1 cellular context compared by ENCODE assay signal in genomic region chr19:13859361-13859880, GRCh38.
A peak's percentile ranks its signal among the peaks of the same experiment; 100 is the strongest.
TF ChIP-seq lines count a peak whose summit lies in the region.

No MANE protein-coding gene starts in this region.

TF ChIP-seq in GM12878, 131 proteins besides CTCF, POLR2A, EP300 and RAD21:
- no peak for TF ChIP-seq TBL1XR1 (IDR thresholded peaks at IDR 0.05; ENCODE audit: low read depth, low read length)
- no peak for TF ChIP-seq PAX5 (IDR thresholded peaks at IDR 0.05; ENCODE audit: borderline replicate concordance, low read depth, low read length)
- TF ChIP-seq BACH1 (IDR thresholded peaks at IDR 0.05; ENCODE audit: borderline replicate concordance), result no peak
- TF ChIP-seq, protein P1, sequence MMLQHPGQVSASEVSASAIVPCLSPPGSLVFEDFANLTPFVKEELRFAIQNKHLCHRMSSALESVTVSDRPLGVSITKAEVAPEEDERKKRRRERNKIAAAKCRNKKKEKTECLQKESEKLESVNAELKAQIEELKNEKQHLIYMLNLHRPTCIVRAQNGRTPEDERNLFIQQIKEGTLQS (IDR thresholded peaks at IDR 0.05; ENCODE audit: borderline replicate concordance, extremely low read depth, low read depth, low read length), result no peak
- no peak for TF ChIP-seq ZNF622 (IDR thresholded peaks at IDR 0.05)
- no peak for TF ChIP-seq DPF2 (IDR thresholded peaks at IDR 0.05)
- TF ChIP-seq SUZ12 (IDR thresholded peaks at IDR 0.05; ENCODE audit: unreplicated experiment), result no peak
- TF ChIP-seq BHLHE40 (IDR thresholded peaks at IDR 0.05; ENCODE audit: borderline replicate concordance in 1 of 2, low read depth in 2 of 2, low read length in 1 of 2), result no peak
- TF ChIP-seq ZNF24 (IDR thresholded peaks at IDR 0.05), result peak; percentile 70; the same call in 1 of the 2 replicates
- TF ChIP-seq ETV6 (conservative IDR thresholded peaks at IDR 0.05 in 1 of 2, IDR thresholded peaks at IDR 0.05 in 1 of 2; ENCODE audit: borderline replicate concordance in 1 of 2, low read depth in 1 of 2), result no peak
- TF ChIP-seq SMARCA5 (IDR thresholded peaks at IDR 0.05), result peak; percentile 62; the same call in 1 of the 2 replicates
- TF ChIP-seq, protein P2, sequence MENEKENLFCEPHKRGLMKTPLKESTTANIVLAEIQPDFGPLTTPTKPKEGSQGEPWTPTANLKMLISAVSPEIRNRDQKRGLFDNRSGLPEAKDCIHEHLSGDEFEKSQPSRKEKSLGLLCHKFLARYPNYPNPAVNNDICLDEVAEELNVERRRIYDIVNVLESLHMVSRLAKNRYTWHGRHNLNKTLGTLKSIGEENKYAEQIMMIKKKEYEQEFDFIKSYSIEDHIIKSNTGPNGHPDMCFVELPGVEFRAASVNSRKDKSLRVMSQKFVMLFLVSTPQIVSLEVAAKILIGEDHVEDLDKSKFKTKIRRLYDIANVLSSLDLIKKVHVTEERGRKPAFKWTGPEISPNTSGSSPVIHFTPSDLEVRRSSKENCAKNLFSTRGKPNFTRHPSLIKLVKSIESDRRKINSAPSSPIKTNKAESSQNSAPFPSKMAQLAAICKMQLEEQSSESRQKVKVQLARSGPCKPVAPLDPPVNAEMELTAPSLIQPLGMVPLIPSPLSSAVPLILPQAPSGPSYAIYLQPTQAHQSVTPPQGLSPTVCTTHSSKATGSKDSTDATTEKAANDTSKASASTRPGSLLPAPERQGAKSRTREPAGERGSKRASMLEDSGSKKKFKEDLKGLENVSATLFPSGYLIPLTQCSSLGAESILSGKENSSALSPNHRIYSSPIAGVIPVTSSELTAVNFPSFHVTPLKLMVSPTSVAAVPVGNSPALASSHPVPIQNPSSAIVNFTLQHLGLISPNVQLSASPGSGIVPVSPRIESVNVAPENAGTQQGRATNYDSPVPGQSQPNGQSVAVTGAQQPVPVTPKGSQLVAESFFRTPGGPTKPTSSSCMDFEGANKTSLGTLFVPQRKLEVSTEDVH (IDR thresholded peaks at IDR 0.05; ENCODE audit: low read depth, partially characterized antibody), result no peak
- TF ChIP-seq MYC (IDR thresholded peaks at IDR 0.05; ENCODE audit: insufficient read depth, insufficient read length, insufficient replicate concordance, low read length, severe bottlenecking), result no peak
- TF ChIP-seq, protein P3, sequence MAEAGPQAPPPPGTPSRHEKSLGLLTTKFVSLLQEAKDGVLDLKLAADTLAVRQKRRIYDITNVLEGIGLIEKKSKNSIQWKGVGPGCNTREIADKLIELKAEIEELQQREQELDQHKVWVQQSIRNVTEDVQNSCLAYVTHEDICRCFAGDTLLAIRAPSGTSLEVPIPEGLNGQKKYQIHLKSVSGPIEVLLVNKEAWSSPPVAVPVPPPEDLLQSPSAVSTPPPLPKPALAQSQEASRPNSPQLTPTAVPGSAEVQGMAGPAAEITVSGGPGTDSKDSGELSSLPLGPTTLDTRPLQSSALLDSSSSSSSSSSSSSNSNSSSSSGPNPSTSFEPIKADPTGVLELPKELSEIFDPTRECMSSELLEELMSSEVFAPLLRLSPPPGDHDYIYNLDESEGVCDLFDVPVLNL (IDR thresholded peaks at IDR 0.05; ENCODE audit: low read depth, low read length), result no peak
- no peak for TF ChIP-seq SRF (IDR thresholded peaks at IDR 0.05; ENCODE audit: low read depth in 2 of 2, low read length in 2 of 2)
- TF ChIP-seq WRNIP1 (IDR thresholded peaks at IDR 0.05; ENCODE audit: borderline replicate concordance, low read depth, low read length), result no peak
